In genomic region chr5:147509041-147509709, GRCh38 we compare ENCODE assay signal across 8 cellular contexts.
A peak's percentile ranks its signal among the peaks of the same experiment; 100 is the strongest.
DNase-seq lines count a peak whose midpoint lies in the region; ATAC-seq lines count a peak whose summit lies in the region.

No MANE protein-coding gene starts in this region.

- ATAC-seq in HG03135 (IDR thresholded peaks at IDR 0.05; ENCODE audit: unreplicated experiment), result no peak

- DNase-seq in NCI-H1092 treated with DMSO at 0.1 percent for 48 hours (lab: John Stamatoyannopoulos, UW) (peak; percentile 41), NCI-H1092 (lab: John Stamatoyannopoulos, UW) (no peak), adipocyte (ENCODE audit: low read depth) (peak; percentile 68), NCI-H526 treated with DMSO at 0.1 percent for 48 hours (lab: John Stamatoyannopoulos, UW) (no peak)
- DNase-seq in activated CD4-positive, CD25-positive, alpha-beta regulatory T cell treated with anti-CD3 and anti-CD28 coated beads, Interleukin-2, amount 50 U/mL, for 72 hours, result no peak

- H3K36me3 ChIP-seq in adipocyte (ENCODE audit: control insufficient read depth, insufficient read depth, low read length, severe bottlenecking), result no peaks in the 10 kb centered on the region
- H3K36me3 ChIP-seq in iPS-20b (ENCODE audit: insufficient read depth, low read depth, low read length), result no peaks in the 10 kb centered on the region
- H3K36me3 ChIP-seq in stomach smooth muscle (ENCODE audit: control insufficient read depth in 2 of 2, insufficient read depth in 2 of 2, low read length in 2 of 2), result peaks cover 0 to 2% of the 10 kb centered on the region in 2 donors

- H3K27ac ChIP-seq in iPS-20b (ENCODE audit: low read length) (peak overlapping the region; percentile 12), stomach smooth muscle (ENCODE audit: low read length) (peak overlapping the region; percentile 82)

- H3K27me3 ChIP-seq in adipocyte (replicated peaks; ENCODE audit: control insufficient read depth, insufficient read depth, low read length), result peaks cover 7% of the 10 kb centered on the region
- H3K27me3 ChIP-seq in iPS-20b (ENCODE audit: insufficient read depth, low read length), result peaks cover 17% of the 10 kb centered on the region
- no peaks in the 10 kb centered on the region for H3K27me3 ChIP-seq in stomach smooth muscle (ENCODE audit: control insufficient read depth in 1 of 2, insufficient read depth in 2 of 2, low read length in 2 of 2)

- H3K9me3 ChIP-seq in adipocyte (ENCODE audit: control insufficient read depth, low read length) (no peaks in the 10 kb centered on the region), iPS-20b (ENCODE audit: insufficient read depth, low read depth, low read length) (no peaks in the 10 kb centered on the region), stomach smooth muscle (ENCODE audit: control insufficient read depth in 2 of 2, low read length in 2 of 2) (no peaks in the 10 kb centered on the region)

- peak overlapping the region; percentile 69 for H3K9ac ChIP-seq in adipocyte (ENCODE audit: low read length)
- peak overlapping the region; percentile 83 for H3K9ac ChIP-seq in iPS-20b (ENCODE audit: low read depth, low read length)
- H3K9ac ChIP-seq in stomach smooth muscle (ENCODE audit: low read length in 2 of 2), result peak overlapping the region; percentile 85 to 89

- peaks cover 29% of the 10 kb centered on the region for H3K4me1 ChIP-seq in adipocyte (ENCODE audit: control insufficient read depth, insufficient read depth, low read length)
- peaks cover 6% of the 10 kb centered on the region for H3K4me1 ChIP-seq in iPS-20b (ENCODE audit: insufficient read depth, low read length)
- H3K4me1 ChIP-seq in stomach smooth muscle (ENCODE audit: control insufficient read depth, insufficient read depth, low read length), result peaks cover 20% of the 10 kb centered on the region

- peak overlapping the region; percentile 80 for H3K4me3 ChIP-seq in adipocyte (ENCODE audit: low read length)
- H3K4me3 ChIP-seq in iPS-20b (ENCODE audit: low read length), result peak overlapping the region; percentile 90
- peak overlapping the region; percentile 92 to 98 for H3K4me3 ChIP-seq in stomach smooth muscle (ENCODE audit: low read length in 2 of 2)

Comparison
In these comparisons a context has a peak if more than half of its experiments do, and no peak if none do; other contexts are left out.
1. DNase-seq: peak in NCI-H1092 treated with DMSO at 0.1 percent for 48 hours (single experiment) and adipocyte (single experiment); none in NCI-H1092 (single experiment), NCI-H526 treated with DMSO at 0.1 percent for 48 hours (single experiment) and activated CD4-positive, CD25-positive, alpha-beta regulatory T cell treated with anti-CD3 and anti-CD28 coated beads, Interleukin-2, amount 50 U/mL, for 72 hours (single experiment).
2. Peak in every context shown above with its lines, with median percentiles within 50 percentile points of each other: H3K4me3 ChIP-seq and H3K9ac ChIP-seq.